In the genomic region with DNA sequence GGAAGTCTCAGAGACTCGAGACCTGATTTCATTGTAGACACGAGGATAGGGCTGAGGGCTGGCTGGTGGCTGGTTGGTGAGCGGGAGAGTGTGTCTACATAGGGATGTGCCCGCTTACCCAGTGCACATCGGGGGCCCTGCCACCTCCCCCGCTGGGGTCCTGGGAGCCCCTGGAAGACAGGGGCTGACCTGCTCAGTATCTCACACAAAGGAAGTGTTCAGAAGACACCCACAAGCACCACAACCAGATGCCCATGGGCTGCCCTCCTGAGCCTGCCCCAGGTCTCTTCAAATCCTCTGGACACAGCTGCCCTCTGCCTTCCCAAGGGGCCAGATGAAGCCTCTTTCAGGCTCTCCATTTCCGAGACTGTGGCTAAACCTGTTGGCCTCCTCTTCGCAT, we compare ENCODE assay signal across 20 cellular contexts. TPM values are rescaled to one million over a fixed set of nuclear protein-coding genes. Genes with fewer than 3 reads are reported as not detected.
"Had no signal": no experiment of that assay in that cellular context is flagged by ENCODE, and none has a peak within 500 bp of the region (broad histone marks: within the 10 kb centered on the region; RNA-seq: fewer than 3 reads in every experiment).

No MANE protein-coding gene starts in this region.

- H3K4me1 ChIP-seq: body of pancreas, heart right ventricle, parathyroid adenoma, right lobe of liver had no signal

- DNase-seq: activated CD4-positive, alpha-beta T cell treated with anti-CD3 and anti-CD28 coated beads for 36 hours; activated CD4-positive, alpha-beta T cell treated with anti-CD3 and anti-CD28 coated beads, Interleukin-2, amount 50 U/mL, for 48 hours; activated naive CD4-positive, alpha-beta T cell; activated naive CD8-positive, alpha-beta T cell treated with anti-CD3 and anti-CD28 coated beads for 36 hours; amniotic stem cell; body of pancreas; cortex of kidney; effector CD4-positive, alpha-beta T cell; heart right ventricle; immature natural killer cell; naive thymus-derived CD8-positive, alpha-beta T cell; right lobe of liver; small intestine; stimulated activated CD4-positive, alpha-beta T cell treated with anti-CD3 and anti-CD28 coated beads, Interleukin-15, amount 100 ng/mL, for 24 hours; stimulated activated CD4-positive, alpha-beta T cell treated with anti-CD3 and anti-CD28 coated beads, Interleukin-4, amount 100 ng/mL, for 1 hour; thyroid gland had no signal

- H3K9me3 ChIP-seq: body of pancreas, esophagus muscularis mucosa, gastroesophageal sphincter, heart right ventricle, right lobe of liver, thyroid gland had no signal

- H3K27me3 ChIP-seq: body of pancreas, esophagus muscularis mucosa, gastroesophageal sphincter, right lobe of liver, thyroid gland had no signal

- H2AFZ ChIP-seq: parathyroid adenoma had no signal

- H3K79me2 ChIP-seq: parathyroid adenoma had no signal

- H3K9ac ChIP-seq: parathyroid adenoma had no signal

- H3K36me3 ChIP-seq: esophagus muscularis mucosa, gastroesophageal sphincter, heart right ventricle, right lobe of liver, thyroid gland had no signal

- ATAC-seq: activated CD4-positive, alpha-beta T cell treated with anti-CD3 and anti-CD28 coated beads for 36 hours; activated T-helper 17 cell treated with anti-CD3 and anti-CD28 coated beads, Interleukin-2, amount 50 U/mL, for 72 hours; body of pancreas; naive thymus-derived CD8-positive, alpha-beta T cell had no signal

- H3K4me3 ChIP-seq: body of pancreas, esophagus muscularis mucosa, gastroesophageal sphincter, heart right ventricle, right lobe of liver, thyroid gland had no signal

- H3K27ac ChIP-seq: body of pancreas, heart right ventricle, parathyroid adenoma, right lobe of liver, thyroid gland had no signal

RNA-seq across cellular contexts. Expression of a gene that starts 43.1 kb away (rescaled TPM):
- total RNA-seq: activated T-helper 17 cell treated with anti-CD3 and anti-CD28 coated beads, Interleukin-2, amount 50 U/mL, for 72 hours; body of pancreas had no signal
